1 cellular context compared by ENCODE assay signal in the genomic region with DNA sequence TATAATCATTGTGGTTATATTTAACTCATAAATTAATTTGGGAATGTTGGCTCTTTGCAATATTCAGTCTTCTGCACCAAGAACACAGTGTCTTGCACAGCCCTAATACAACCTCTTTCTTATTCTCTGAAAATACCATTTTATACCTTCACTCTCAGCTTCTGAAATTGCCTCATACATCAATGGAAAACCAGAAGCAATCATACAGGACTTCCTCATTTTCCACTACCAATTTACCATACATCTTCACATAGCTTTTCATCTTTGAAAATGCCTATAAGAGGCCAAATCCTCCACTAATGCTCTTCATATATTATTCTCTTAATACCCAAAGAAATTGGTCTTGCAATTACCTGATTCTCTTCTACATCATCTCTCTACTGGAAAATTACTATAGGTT.
TF ChIP-seq lines count a peak whose summit lies in the region.

No MANE protein-coding gene starts in this region.

TF ChIP-seq in GM23338, 12 proteins besides CTCF, POLR2A, EP300 and RAD21 (continued from another document):
- TF ChIP-seq, protein P1, sequence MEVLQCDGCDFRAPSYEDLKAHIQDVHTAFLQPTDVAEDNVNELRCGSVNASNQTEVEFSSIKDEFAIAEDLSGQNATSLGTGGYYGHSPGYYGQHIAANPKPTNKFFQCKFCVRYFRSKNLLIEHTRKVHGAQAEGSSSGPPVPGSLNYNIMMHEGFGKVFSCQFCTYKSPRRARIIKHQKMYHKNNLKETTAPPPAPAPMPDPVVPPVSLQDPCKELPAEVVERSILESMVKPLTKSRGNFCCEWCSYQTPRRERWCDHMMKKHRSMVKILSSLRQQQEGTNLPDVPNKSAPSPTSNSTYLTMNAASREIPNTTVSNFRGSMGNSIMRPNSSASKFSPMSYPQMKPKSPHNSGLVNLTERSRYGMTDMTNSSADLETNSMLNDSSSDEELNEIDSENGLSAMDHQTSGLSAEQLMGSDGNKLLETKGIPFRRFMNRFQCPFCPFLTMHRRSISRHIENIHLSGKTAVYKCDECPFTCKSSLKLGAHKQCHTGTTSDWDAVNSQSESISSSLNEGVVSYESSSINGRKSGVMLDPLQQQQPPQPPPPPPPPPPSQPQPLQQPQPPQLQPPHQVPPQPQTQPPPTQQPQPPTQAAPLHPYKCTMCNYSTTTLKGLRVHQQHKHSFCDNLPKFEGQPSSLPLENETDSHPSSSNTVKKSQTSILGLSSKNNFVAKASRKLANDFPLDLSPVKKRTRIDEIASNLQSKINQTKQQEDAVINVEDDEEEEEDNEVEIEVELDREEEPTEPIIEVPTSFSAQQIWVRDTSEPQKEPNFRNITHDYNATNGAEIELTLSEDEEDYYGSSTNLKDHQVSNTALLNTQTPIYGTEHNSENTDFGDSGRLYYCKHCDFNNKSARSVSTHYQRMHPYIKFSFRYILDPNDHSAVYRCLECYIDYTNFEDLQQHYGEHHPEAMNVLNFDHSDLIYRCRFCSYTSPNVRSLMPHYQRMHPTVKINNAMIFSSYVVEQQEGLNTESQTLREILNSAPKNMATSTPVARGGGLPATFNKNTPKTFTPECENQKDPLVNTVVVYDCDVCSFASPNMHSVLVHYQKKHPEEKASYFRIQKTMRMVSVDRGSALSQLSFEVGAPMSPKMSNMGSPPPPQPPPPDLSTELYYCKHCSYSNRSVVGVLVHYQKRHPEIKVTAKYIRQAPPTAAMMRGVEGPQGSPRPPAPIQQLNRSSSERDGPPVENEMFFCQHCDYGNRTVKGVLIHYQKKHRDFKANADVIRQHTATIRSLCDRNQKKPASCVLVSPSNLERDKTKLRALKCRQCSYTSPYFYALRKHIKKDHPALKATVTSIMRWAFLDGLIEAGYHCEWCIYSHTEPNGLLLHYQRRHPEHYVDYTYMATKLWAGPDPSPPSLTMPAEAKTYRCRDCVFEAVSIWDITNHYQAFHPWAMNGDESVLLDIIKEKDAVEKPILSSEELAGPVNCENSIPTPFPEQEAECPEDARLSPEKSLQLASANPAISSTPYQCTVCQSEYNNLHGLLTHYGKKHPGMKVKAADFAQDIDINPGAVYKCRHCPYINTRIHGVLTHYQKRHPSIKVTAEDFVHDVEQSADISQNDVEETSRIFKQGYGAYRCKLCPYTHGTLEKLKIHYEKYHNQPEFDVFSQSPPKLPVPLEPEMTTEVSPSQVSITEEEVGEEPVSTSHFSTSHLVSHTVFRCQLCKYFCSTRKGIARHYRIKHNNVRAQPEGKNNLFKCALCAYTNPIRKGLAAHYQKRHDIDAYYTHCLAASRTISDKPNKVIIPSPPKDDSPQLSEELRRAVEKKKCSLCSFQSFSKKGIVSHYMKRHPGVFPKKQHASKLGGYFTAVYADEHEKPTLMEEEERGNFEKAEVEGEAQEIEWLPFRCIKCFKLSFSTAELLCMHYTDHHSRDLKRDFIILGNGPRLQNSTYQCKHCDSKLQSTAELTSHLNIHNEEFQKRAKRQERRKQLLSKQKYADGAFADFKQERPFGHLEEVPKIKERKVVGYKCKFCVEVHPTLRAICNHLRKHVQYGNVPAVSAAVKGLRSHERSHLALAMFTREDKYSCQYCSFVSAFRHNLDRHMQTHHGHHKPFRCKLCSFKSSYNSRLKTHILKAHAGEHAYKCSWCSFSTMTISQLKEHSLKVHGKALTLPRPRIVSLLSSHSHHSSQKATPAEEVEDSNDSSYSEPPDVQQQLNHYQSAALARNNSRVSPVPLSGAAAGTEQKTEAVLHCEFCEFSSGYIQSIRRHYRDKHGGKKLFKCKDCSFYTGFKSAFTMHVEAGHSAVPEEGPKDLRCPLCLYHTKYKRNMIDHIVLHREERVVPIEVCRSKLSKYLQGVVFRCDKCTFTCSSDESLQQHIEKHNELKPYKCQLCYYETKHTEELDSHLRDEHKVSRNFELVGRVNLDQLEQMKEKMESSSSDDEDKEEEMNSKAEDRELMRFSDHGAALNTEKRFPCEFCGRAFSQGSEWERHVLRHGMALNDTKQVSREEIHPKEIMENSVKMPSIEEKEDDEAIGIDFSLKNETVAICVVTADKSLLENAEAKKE (CRISPR knock-in tag; IDR thresholded peaks at IDR 0.05), result no peak
- no peak for TF ChIP-seq NANOG (IDR thresholded peaks at IDR 0.05; ENCODE audit: borderline replicate concordance)
- TF ChIP-seq, protein P2, sequence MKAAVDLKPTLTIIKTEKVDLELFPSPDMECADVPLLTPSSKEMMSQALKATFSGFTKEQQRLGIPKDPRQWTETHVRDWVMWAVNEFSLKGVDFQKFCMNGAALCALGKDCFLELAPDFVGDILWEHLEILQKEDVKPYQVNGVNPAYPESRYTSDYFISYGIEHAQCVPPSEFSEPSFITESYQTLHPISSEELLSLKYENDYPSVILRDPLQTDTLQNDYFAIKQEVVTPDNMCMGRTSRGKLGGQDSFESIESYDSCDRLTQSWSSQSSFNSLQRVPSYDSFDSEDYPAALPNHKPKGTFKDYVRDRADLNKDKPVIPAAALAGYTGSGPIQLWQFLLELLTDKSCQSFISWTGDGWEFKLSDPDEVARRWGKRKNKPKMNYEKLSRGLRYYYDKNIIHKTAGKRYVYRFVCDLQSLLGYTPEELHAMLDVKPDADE (IDR thresholded peaks at IDR 0.05), result no peak
